26 cellular contexts compared by ENCODE assay signal in the genomic region with DNA sequence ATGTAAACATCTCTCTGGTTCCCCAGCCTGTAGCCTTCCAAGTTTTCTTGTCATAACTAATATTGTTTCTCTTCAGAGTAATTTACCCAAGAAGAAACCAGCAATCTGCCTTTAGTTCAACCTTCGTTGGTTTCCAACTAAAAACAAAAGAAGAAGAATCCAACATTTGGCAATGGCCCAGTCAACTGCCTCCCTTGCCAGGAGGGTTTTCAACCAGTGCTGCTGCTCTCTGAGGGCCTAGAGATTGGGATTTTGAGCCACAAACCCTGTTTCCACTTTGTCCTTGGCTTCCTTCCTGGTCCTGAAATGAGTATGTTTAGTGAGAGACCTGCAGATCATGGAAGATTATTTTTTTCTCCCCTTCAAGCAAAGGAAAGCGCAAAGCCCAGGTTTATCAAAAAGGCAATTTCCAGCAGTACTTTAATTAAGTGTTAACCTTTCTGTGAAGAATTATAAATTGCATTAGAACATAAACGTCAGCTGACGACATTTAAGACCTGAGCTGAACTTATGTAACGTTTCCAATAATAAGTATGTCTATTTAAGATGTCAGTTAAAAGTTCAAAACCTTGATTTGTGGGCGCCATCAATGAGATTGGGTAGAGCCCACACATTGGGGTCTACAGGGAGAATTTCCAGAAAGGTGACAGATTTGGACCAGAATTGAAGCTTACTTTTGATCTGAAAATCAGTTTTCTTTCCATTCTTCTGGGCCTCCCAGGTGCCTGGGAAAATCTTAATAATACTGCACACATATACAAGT.
A peak's percentile ranks its signal among the peaks of the same experiment; 100 is the strongest.
DNase-seq lines count a peak whose midpoint lies in the region; ATAC-seq and TF ChIP-seq lines count a peak whose summit lies in the region.
"Had no signal": no experiment of that assay in that cellular context is flagged by ENCODE, and none has a peak within 500 bp of the region (broad histone marks: within the 10 kb centered on the region; RNA-seq: fewer than 3 reads in every experiment).

No MANE protein-coding gene starts in this region.

- no peak overlapping the region for H3K9ac ChIP-seq in muscle layer of colon (ENCODE audit: low read length)
- H3K9ac ChIP-seq: parathyroid adenoma had no signal

- H3K27me3 Mint-ChIP-seq in MCF 10A (ENCODE audit: insufficient read depth, unreplicated experiment): peaks cover 15% of the 10 kb centered on the region
- H3K27me3 Mint-ChIP-seq: stimulated activated naive CD8-positive, alpha-beta T cell treated with anti-CD3 and anti-CD28 coated beads, Interleukin-15, Interleukin-2, amounts not matched to agents 100 ng/mL and 50 ng/mL, for 24 hours had no signal

- no peak for TF ChIP-seq CTCF in breast epithelium (IDR thresholded peaks at IDR 0.05)
- TF ChIP-seq CTCF in MCF 10A (IDR thresholded peaks at IDR 0.05; ENCODE audit: unreplicated experiment): no peak
- TF ChIP-seq CTCF in suprapubic skin (IDR thresholded peaks at IDR 0.05): no peak

- no peaks in the 10 kb centered on the region for H3K27me3 ChIP-seq in breast epithelium
- no peaks in the 10 kb centered on the region for H3K27me3 ChIP-seq in muscle layer of colon (ENCODE audit: control insufficient read depth in 1 of 2, insufficient read depth in 2 of 2, low read length in 2 of 2)
- no peaks in the 10 kb centered on the region for H3K27me3 ChIP-seq in suprapubic skin
- H3K27me3 ChIP-seq: cardiac muscle cell, heart left ventricle, upper lobe of left lung had no signal

- DNase-seq in breast epithelium (ENCODE audit: low spot score in 2 of 2) (no peak), MCF 10A (ENCODE audit: unreplicated experiment) (no peak), cerebellar cortex (ENCODE audit: low spot score) (peak; percentile 62), left ventricle myocardium superior (no peak), suprapubic skin (ENCODE audit: low spot score in 2 of 2) (no peak)
- DNase-seq: 8988T; activated CD4-positive, alpha-beta T cell treated with anti-CD3 and anti-CD28 coated beads, Interleukin-2, amount 10 ng/mL, durations not matched to agents 7 days and 5 days; activated naive CD4-positive, alpha-beta T cell treated with anti-CD3 and anti-CD28 coated beads for 36 hours; activated T-cell treated with anti-CD3 and anti-CD28 coated beads, Interleukin-2, amount 50 U/mL, for 48 hours; amniotic stem cell; CD8-positive, alpha-beta memory T cell; heart left ventricle; naive thymus-derived CD8-positive, alpha-beta T cell; NCI-H1092; NCI-H1930; NCI-H226; OCI-M1; upper lobe of left lung had no signal

- no peaks in the 10 kb centered on the region for H3K4me1 Mint-ChIP-seq in MCF 10A (ENCODE audit: insufficient read depth, unreplicated experiment)
- H3K4me1 Mint-ChIP-seq: activated CD4-positive, alpha-beta T cell treated with anti-CD3 and anti-CD28 coated beads, Interleukin-2, amount 10 ng/mL, durations not matched to agents 7 days and 5 days; CD8-positive, alpha-beta memory T cell had no signal

- H3K9me3 ChIP-seq in breast epithelium (no peaks in the 10 kb centered on the region), muscle layer of colon (ENCODE audit: low read length) (no peaks in the 10 kb centered on the region), suprapubic skin (no peaks in the 10 kb centered on the region)
- H3K9me3 ChIP-seq: HAP-1, heart left ventricle, upper lobe of left lung had no signal

- ATAC-seq in GM19324 (IDR thresholded peaks at IDR 0.05; ENCODE audit: low FRiP score, unreplicated experiment) (no peak), left ventricle myocardium superior (no peak), GM21390 (IDR thresholded peaks at IDR 0.05; ENCODE audit: unreplicated experiment) (no peak)
- ATAC-seq: heart left ventricle; naive thymus-derived CD8-positive, alpha-beta T cell; Right ventricle myocardium inferior had no signal

- intact Hi-C loops in breast epithelium (cut with DNase I; ENCODE audit: low total_unique reads) (no loop called here), MCF 10A (cut with micrococcal nuclease) (no loop called here), left ventricle myocardium superior (cut with micrococcal nuclease) (no loop called here)

- no peak for TF ChIP-seq POLR2A in breast epithelium (IDR thresholded peaks at IDR 0.05)
- no peak for TF ChIP-seq POLR2A in suprapubic skin (IDR thresholded peaks at IDR 0.05)

- H3K27ac ChIP-seq in breast epithelium: peak overlapping the region; percentile 3 to 21
- peak overlapping the region; percentile 7 for H3K27ac ChIP-seq in muscle layer of colon (ENCODE audit: low read depth, low read length)
- H3K27ac ChIP-seq in suprapubic skin: no peak overlapping the region
- H3K27ac ChIP-seq: cardiac muscle cell, parathyroid adenoma, upper lobe of left lung had no signal

- CTCF ChIA-PET in MCF 10A (lab: Yijun Ruan, JAX): no interaction called here

- H3K4me3 ChIP-seq in breast epithelium (no peak overlapping the region), muscle layer of colon (ENCODE audit: low read depth in 1 of 2, low read length in 2 of 2) (no peak overlapping the region), suprapubic skin (no peak overlapping the region)
- H3K4me3 ChIP-seq: cardiac muscle cell, HAP-1, heart left ventricle, upper lobe of left lung had no signal

- H3K4me3 Mint-ChIP-seq in MCF 10A (ENCODE audit: unreplicated experiment): no peak overlapping the region
- H3K4me3 Mint-ChIP-seq: activated CD4-positive, alpha-beta T cell treated with anti-CD3 and anti-CD28 coated beads, Interleukin-2, amount 10 ng/mL, durations not matched to agents 7 days and 5 days; activated naive CD4-positive, alpha-beta T cell treated with anti-CD3 and anti-CD28 coated beads for 36 hours; CD8-positive, alpha-beta memory T cell; naive thymus-derived CD8-positive, alpha-beta T cell; stimulated activated naive CD8-positive, alpha-beta T cell treated with anti-CD3 and anti-CD28 coated beads, Interleukin-15, Interleukin-2, amounts not matched to agents 100 ng/mL and 50 ng/mL, for 24 hours had no signal

- POLR2A ChIA-PET in MCF 10A (lab: Yijun Ruan, JAX): no interaction called here

- BruUV-seq in MCF 10A (replicated peaks; lab: Mats Ljungman, UMichigan): no TSS peak

- H3K36me3 ChIP-seq in breast epithelium: no peaks in the 10 kb centered on the region
- no peaks in the 10 kb centered on the region for H3K36me3 ChIP-seq in muscle layer of colon (ENCODE audit: insufficient read depth, low read length)
- H3K36me3 ChIP-seq in suprapubic skin: no peaks in the 10 kb centered on the region
- H3K36me3 ChIP-seq: cardiac muscle cell, HAP-1, heart left ventricle, upper lobe of left lung had no signal

- H3K9me3 Mint-ChIP-seq in MCF 10A (ENCODE audit: unreplicated experiment): no peaks in the 10 kb centered on the region
- H3K9me3 Mint-ChIP-seq: activated CD4-positive, alpha-beta T cell treated with anti-CD3 and anti-CD28 coated beads, Interleukin-2, amount 10 ng/mL, durations not matched to agents 7 days and 5 days; activated naive CD4-positive, alpha-beta T cell treated with anti-CD3 and anti-CD28 coated beads for 36 hours; CD8-positive, alpha-beta memory T cell; stimulated activated naive CD8-positive, alpha-beta T cell treated with anti-CD3 and anti-CD28 coated beads, Interleukin-15, Interleukin-2, amounts not matched to agents 100 ng/mL and 50 ng/mL, for 24 hours had no signal

- no peak for TF ChIP-seq EP300 in suprapubic skin (IDR thresholded peaks at IDR 0.05)

- H3K27ac Mint-ChIP-seq in MCF 10A (ENCODE audit: low read depth, unreplicated experiment): no peak overlapping the region
- H3K27ac Mint-ChIP-seq: activated CD4-positive, alpha-beta T cell treated with anti-CD3 and anti-CD28 coated beads, Interleukin-2, amount 10 ng/mL, durations not matched to agents 7 days and 5 days; activated naive CD4-positive, alpha-beta T cell treated with anti-CD3 and anti-CD28 coated beads for 36 hours; CD8-positive, alpha-beta memory T cell; naive thymus-derived CD8-positive, alpha-beta T cell; stimulated activated naive CD8-positive, alpha-beta T cell treated with anti-CD3 and anti-CD28 coated beads, Interleukin-15, Interleukin-2, amounts not matched to agents 100 ng/mL and 50 ng/mL, for 24 hours had no signal

- no peaks in the 10 kb centered on the region for H3K36me3 Mint-ChIP-seq in MCF 10A (ENCODE audit: insufficient read depth, unreplicated experiment)
- H3K36me3 Mint-ChIP-seq: CD8-positive, alpha-beta memory T cell; naive thymus-derived CD8-positive, alpha-beta T cell had no signal

- WGBS in suprapubic skin: 65% methylated on average over 6 of the region's 6 CpGs

- H3K4me1 ChIP-seq in breast epithelium (no peaks in the 10 kb centered on the region), muscle layer of colon (ENCODE audit: insufficient read depth, low read length) (peaks cover 19% of the 10 kb centered on the region), suprapubic skin (peaks cover 4% of the 10 kb centered on the region)
- H3K4me1 ChIP-seq: HAP-1, parathyroid adenoma, upper lobe of left lung had no signal
